ENCODE assay signal across 20 cellular contexts in the genomic region with DNA sequence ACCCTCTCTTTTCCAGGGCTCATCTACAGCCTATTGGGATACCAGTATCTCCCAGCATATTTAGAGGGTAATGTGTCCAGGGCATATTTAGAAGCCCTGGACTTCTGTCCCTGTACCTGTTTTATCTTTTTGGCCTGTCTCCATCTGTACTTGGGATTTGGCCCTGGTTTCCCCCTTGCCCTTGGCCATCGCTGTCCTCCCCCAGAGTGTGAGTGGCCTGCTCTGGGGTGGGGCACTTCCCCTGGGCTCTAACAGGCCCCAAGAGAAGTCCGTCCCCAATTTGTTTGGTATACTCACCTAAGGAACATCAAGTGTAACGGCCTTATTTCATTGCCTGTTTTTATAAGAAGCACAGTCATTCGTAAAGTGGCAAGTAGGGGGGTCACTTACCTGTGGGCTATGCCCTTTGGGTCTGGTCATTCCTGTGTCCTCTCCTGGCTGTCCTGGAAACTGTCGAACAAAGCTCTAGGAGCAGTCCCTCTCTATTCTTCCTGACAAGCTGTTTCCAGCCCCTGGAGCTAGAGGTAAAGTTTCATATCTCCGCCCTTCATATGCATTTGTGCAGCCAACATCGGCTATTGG.
A peak's percentile ranks its signal among the peaks of the same experiment; 100 is the strongest.
DNase-seq lines count a peak whose midpoint lies in the region; ATAC-seq and TF ChIP-seq lines count a peak whose summit lies in the region.
"Had no signal": no experiment of that assay in that cellular context is flagged by ENCODE, and none has a peak within 500 bp of the region (broad histone marks: within the 10 kb centered on the region; RNA-seq: fewer than 3 reads in every experiment).

No MANE protein-coding gene starts in this region.

- peaks cover 74% of the 10 kb centered on the region for H3K36me3 ChIP-seq in left ventricle myocardium inferior
- H3K36me3 ChIP-seq in neuronal stem cell (replicated peaks in 1 of 2; ENCODE audit: control insufficient read depth in 2 of 2, insufficient read depth in 2 of 2, low read length in 2 of 2), result peaks cover 3 to 26% of the 10 kb centered on the region in 2 donors

- no peak overlapping the region for H4K8ac ChIP-seq in neuronal stem cell (ENCODE audit: low read depth, low read length)

- H3K27me3 ChIP-seq in left ventricle myocardium inferior (ENCODE audit: low read depth), result no peaks in the 10 kb centered on the region
- H3K27me3 ChIP-seq in neuronal stem cell (ENCODE audit: control insufficient read depth in 3 of 3, insufficient read depth in 3 of 3, low read depth in 1 of 3, low read length in 3 of 3), result no peaks in the 10 kb centered on the region
- H3K27me3 ChIP-seq: cardiac muscle cell, MG63, neutrophil, tibial nerve had no signal

- no peak overlapping the region for H3K14ac ChIP-seq in neuronal stem cell (ENCODE audit: low read length)

- TF ChIP-seq CTCF in left ventricle myocardium inferior (IDR thresholded peaks at IDR 0.05; ENCODE audit: borderline replicate concordance) (no peak), type B pancreatic cell (conservative IDR thresholded peaks at IDR 0.05) (no peak)

- H3K27ac Mint-ChIP-seq in central memory CD8-positive, alpha-beta T cell (ENCODE audit: low read depth), result peak overlapping the region; percentile 44
- H3K27ac Mint-ChIP-seq in type B pancreatic cell, result peak overlapping the region; percentile 68

- no peak overlapping the region for H2BK5ac ChIP-seq in neuronal stem cell (ENCODE audit: low read length)

- H2BK12ac ChIP-seq in neuronal stem cell (ENCODE audit: low read length), result no peak overlapping the region

- H3K9me3 ChIP-seq in left ventricle myocardium inferior (replicated peaks) (no peaks in the 10 kb centered on the region), neuronal stem cell (replicated peaks in 1 of 2; ENCODE audit: control insufficient read depth in 2 of 2, insufficient read depth in 1 of 2, low read depth in 1 of 2, low read length in 2 of 2) (no peaks in the 10 kb centered on the region)
- H3K9me3 ChIP-seq: MG63, neutrophil, tibial nerve had no signal

- peak overlapping the region; percentile 24 for H3K4me3 ChIP-seq in left ventricle myocardium inferior
- H3K4me3 ChIP-seq in neuronal stem cell (ENCODE audit: low read length in 2 of 2), result no peak overlapping the region
- H3K4me3 ChIP-seq: cardiac muscle cell, MG63, tibial nerve had no signal

- no peak overlapping the region for H3K4me3 Mint-ChIP-seq in central memory CD8-positive, alpha-beta T cell
- no peak overlapping the region for H3K4me3 Mint-ChIP-seq in type B pancreatic cell

- H3K4me1 Mint-ChIP-seq in central memory CD8-positive, alpha-beta T cell, result no peaks in the 10 kb centered on the region
- H3K4me1 Mint-ChIP-seq in type B pancreatic cell (ENCODE audit: unreplicated experiment), result peaks cover 10% of the 10 kb centered on the region

- intact Hi-C loops in left ventricle myocardium inferior (cut with micrococcal nuclease), result no loop called here

- H2BK15ac ChIP-seq in neuronal stem cell (ENCODE audit: low read length), result no peak overlapping the region

- no peak overlapping the region for H3K4me2 ChIP-seq in neuronal stem cell (ENCODE audit: insufficient read depth, low read length, poor library complexity, severe bottlenecking)

- no peak overlapping the region for H2AK5ac ChIP-seq in neuronal stem cell (ENCODE audit: low read depth, low read length)

- H3K9ac ChIP-seq in neuronal stem cell (ENCODE audit: low read depth, low read length, poor library complexity), result peak overlapping the region; percentile 5

- H3K4ac ChIP-seq in neuronal stem cell (ENCODE audit: low read length), result no peak overlapping the region

- H2BK120ac ChIP-seq in neuronal stem cell (ENCODE audit: low read depth, low read length), result no peak overlapping the region

- H4K91ac ChIP-seq in neuronal stem cell (ENCODE audit: low read depth, low read length, poor library complexity), result no peak overlapping the region

- H3K79me1 ChIP-seq in neuronal stem cell (ENCODE audit: low read depth, low read length), result no peaks in the 10 kb centered on the region

- no peak overlapping the region for H3K23ac ChIP-seq in neuronal stem cell (ENCODE audit: low read depth, low read length, poor library complexity)

- H3K9me3 Mint-ChIP-seq in central memory CD8-positive, alpha-beta T cell, result no peaks in the 10 kb centered on the region
- H3K9me3 Mint-ChIP-seq in type B pancreatic cell, result no peaks in the 10 kb centered on the region

- DNase-seq in central memory CD8-positive, alpha-beta T cell (ENCODE audit: low spot score in 2 of 2), result no peak
- no peak for DNase-seq in left ventricle myocardium inferior
- DNase-seq in neuronal stem cell (ENCODE audit: low spot score), result no peak
- no peak for DNase-seq in type B pancreatic cell (ENCODE audit: extremely low spot score, unreplicated experiment)
- no peak for DNase-seq in Kasumi-1 (lab: John Stamatoyannopoulos, UW)
- DNase-seq: activated CD4-positive, alpha-beta T cell treated with anti-CD3 and anti-CD28 coated beads, Interleukin-2, amount 50 U/mL, for 1 hour; activated CD8-positive, alpha-beta memory T cell treated with anti-CD3 and anti-CD28 coated beads, Interleukin-2, amount 50 U/mL, for 4 hours; activated effector memory CD4-positive, alpha-beta T cell treated with anti-CD3 and anti-CD28 coated beads, Interleukin-2, amount 50 U/mL, for 16 hours; foreskin melanocyte; mesendoderm; MG63; NCI-H1436 treated with DMSO at 0.1 percent for 48 hours; NCI-H2171 treated with DMSO at 0.1 percent for 48 hours; NCI-H526 had no signal

- peak overlapping the region; percentile 1 for H3K18ac ChIP-seq in neuronal stem cell (ENCODE audit: low read length)

- H3K27ac ChIP-seq in left ventricle myocardium inferior (replicated peaks) (peak overlapping the region; percentile 83), neuronal stem cell (replicated peaks; ENCODE audit: low read length) (no peak overlapping the region)
- H3K27ac ChIP-seq: cardiac muscle cell, neutrophil, RWPE1 had no signal

- WGBS in neuronal stem cell (ENCODE audit: extremely low coverage in 2 of 2, insufficient read length in 2 of 2, insufficient replicate concordance in 1 of 2), 2 donors, result no CpG with 5 or more reads among the region's 7 CpGs

- no peak for ATAC-seq in central memory CD8-positive, alpha-beta T cell (replicated peaks; ENCODE audit: extremely low read depth, poor library complexity, severe bottlenecking)
- ATAC-seq in GM18868 (IDR thresholded peaks at IDR 0.05; ENCODE audit: unreplicated experiment) (no peak), HG03097 (IDR thresholded peaks at IDR 0.05; ENCODE audit: low FRiP score, unreplicated experiment) (no peak)

- peaks cover 7% of the 10 kb centered on the region for H3K36me3 Mint-ChIP-seq in central memory CD8-positive, alpha-beta T cell (ENCODE audit: insufficient read depth)
- H3K36me3 Mint-ChIP-seq in type B pancreatic cell, result no peaks in the 10 kb centered on the region

- H3K4me1 ChIP-seq in left ventricle myocardium inferior, result peaks cover 95% of the 10 kb centered on the region
- H3K4me1 ChIP-seq in neuronal stem cell (ENCODE audit: control insufficient read depth in 2 of 2, insufficient read depth in 1 of 2, low read depth in 1 of 2, low read length in 2 of 2), result peaks cover 21 to 27% of the 10 kb centered on the region in 2 donors

- H3K27me3 Mint-ChIP-seq in central memory CD8-positive, alpha-beta T cell, result no peaks in the 10 kb centered on the region
- no peaks in the 10 kb centered on the region for H3K27me3 Mint-ChIP-seq in type B pancreatic cell

- H2AFZ ChIP-seq in neuronal stem cell (ENCODE audit: low read length), result peak overlapping the region; percentile 18
